In genomic region chrX:150693782-150694574, GRCh38 we compare ENCODE assay signal across 8 cellular contexts. TPM values are rescaled to one million over a fixed set of nuclear protein-coding genes. Genes with fewer than 3 reads are reported as not detected.
A peak's percentile ranks its signal among the peaks of the same experiment; 100 is the strongest.
DNase-seq lines count a peak whose midpoint lies in the region; ATAC-seq and TF ChIP-seq lines count a peak whose summit lies in the region.

No MANE protein-coding gene starts in this region.

- no peaks in the 10 kb centered on the region for H3K36me3 ChIP-seq in HUES64 (ENCODE audit: insufficient read depth, low read length)
- H3K36me3 ChIP-seq in cardiac muscle cell = no peaks in the 10 kb centered on the region

- H3K9me3 Mint-ChIP-seq in activated naive CD4-positive, alpha-beta T cell treated with anti-CD3 and anti-CD28 coated beads, Interleukin-2, amount 50 U/mL, for 24 hours = no peaks in the 10 kb centered on the region

- peak overlapping the region; percentile 93 for H3K4me3 Mint-ChIP-seq in activated naive CD4-positive, alpha-beta T cell treated with anti-CD3 and anti-CD28 coated beads, Interleukin-2, amount 50 U/mL, for 24 hours

- H3K9me3 ChIP-seq in HUES64 (ENCODE audit: insufficient read depth, low read depth, low read length) = no peaks in the 10 kb centered on the region
- no peaks in the 10 kb centered on the region for H3K9me3 ChIP-seq in cardiac muscle cell (ENCODE audit: low read depth)

- peaks cover 12% of the 10 kb centered on the region; the same call in 1 of the 2 replicates for H3K4me1 ChIP-seq in HUES64 (ENCODE audit: insufficient read depth, low read length)
- H3K4me1 ChIP-seq in cardiac muscle cell (ENCODE audit: low read depth) = no peaks in the 10 kb centered on the region

- peaks cover 4% of the 10 kb centered on the region for H3K36me3 Mint-ChIP-seq in activated naive CD4-positive, alpha-beta T cell treated with anti-CD3 and anti-CD28 coated beads, Interleukin-2, amount 50 U/mL, for 24 hours

- WGBS in HUES64 = 24% methylated on average over 31 of the region's 33 CpGs

- DNase-seq in EL (peak; percentile 84), SHP77 (lab: John Stamatoyannopoulos, UW) (peak; percentile 53 to 75), cardiac muscle cell (ENCODE audit: low read depth in 1 of 2, low spot score in 1 of 2) (peak; percentile 21 to 59), pons (ENCODE audit: low spot score) (peak; percentile 28), Ammon's horn (ENCODE audit: low spot score) (no peak)

- H3K27ac ChIP-seq in HUES64 (ENCODE audit: low read depth, low read length) (no peak overlapping the region), cardiac muscle cell (no peak overlapping the region)

- TF ChIP-seq CTCF in cardiac muscle cell (IDR thresholded peaks at IDR 0.05; ENCODE audit: low read depth, low read length) = no peak

- peak; percentile 81 for ATAC-seq in GM21528 (IDR thresholded peaks at IDR 0.05; ENCODE audit: low FRiP score, unreplicated experiment)

- H3K9ac ChIP-seq in HUES64 (ENCODE audit: low read depth, low read length) = no peak overlapping the region; the same call in 1 of the 2 replicates

- no peaks in the 10 kb centered on the region for H3K27me3 Mint-ChIP-seq in activated naive CD4-positive, alpha-beta T cell treated with anti-CD3 and anti-CD28 coated beads, Interleukin-2, amount 50 U/mL, for 24 hours

- peak overlapping the region; percentile 96 for H3K27ac Mint-ChIP-seq in activated naive CD4-positive, alpha-beta T cell treated with anti-CD3 and anti-CD28 coated beads, Interleukin-2, amount 50 U/mL, for 24 hours

- peaks cover 65% of the 10 kb centered on the region for H3K4me1 Mint-ChIP-seq in activated naive CD4-positive, alpha-beta T cell treated with anti-CD3 and anti-CD28 coated beads, Interleukin-2, amount 50 U/mL, for 24 hours

- H3K4me3 ChIP-seq in HUES64 (ENCODE audit: low read length) = peak overlapping the region; percentile 53
- peak overlapping the region; percentile 54 for H3K4me3 ChIP-seq in cardiac muscle cell

- H3K27me3 ChIP-seq in HUES64 (ENCODE audit: insufficient read depth, low read length) (no peaks in the 10 kb centered on the region), cardiac muscle cell (no peaks in the 10 kb centered on the region)

RNA-seq across cellular contexts. Expression of gene MTMR1, which starts 0.8 kb away (rescaled TPM):
- polyA plus RNA-seq in HUES64 (2013, experiment 1 of 2) = 12.6 TPM
- polyA plus RNA-seq in HUES64 (2013, experiment 2 of 2) = 13.1 TPM
- 22.3 and 46.2 TPM in 2 replicates for total RNA-seq in cardiac muscle cell
- polyA plus RNA-seq in cardiac muscle cell = 20.2 and 31.7 TPM in 2 replicates
